In genomic region chr2:11866358-11867335, GRCh38 we compare ENCODE assay signal across 2 cellular contexts.
TF ChIP-seq lines count a peak whose summit lies in the region.

No MANE protein-coding gene starts in this region.

TF ChIP-seq in GM12878, 131 proteins besides CTCF, POLR2A, EP300 and RAD21 (continued from another document and continues in another):
- TF ChIP-seq REST (IDR thresholded peaks at IDR 0.05; ENCODE audit: low read depth, low read length) (no peak), TAF1 (IDR thresholded peaks at IDR 0.05; ENCODE audit: borderline replicate concordance, low read depth, low read length) (peak; percentile 56), MYC (IDR thresholded peaks at IDR 0.05; ENCODE audit: insufficient read depth, insufficient read length, insufficient replicate concordance, low read length, severe bottlenecking) (no peak), RELA (IDR thresholded peaks at IDR 0.05; ENCODE audit: borderline replicate concordance, partially characterized antibody) (peak; percentile 44), JUNB (IDR thresholded peaks at IDR 0.05) (peak; percentile 43), USF2 (IDR thresholded peaks at IDR 0.05; ENCODE audit: borderline replicate concordance, low read depth, low read length) (peak; percentile 15; the same call in 1 of the 2 replicates), POLR2AphosphoS5 (IDR thresholded peaks at IDR 0.05; ENCODE audit: low read length) (peak; percentile 83), GATAD2B (conservative IDR thresholded peaks at IDR 0.05; ENCODE audit: low read depth) (no peak), RAD51 (IDR thresholded peaks at IDR 0.05) (peak; percentile 77), PAX5 (IDR thresholded peaks at IDR 0.05; ENCODE audit: borderline replicate concordance, low read depth, low read length) (no peak), HDAC6 (IDR thresholded peaks at IDR 0.05; ENCODE audit: unreplicated experiment) (no peak), ZNF24 (IDR thresholded peaks at IDR 0.05) (no peak), SUZ12 (IDR thresholded peaks at IDR 0.05; ENCODE audit: unreplicated experiment) (no peak), RCOR1 (conservative IDR thresholded peaks at IDR 0.05; ENCODE audit: low read depth, low read length) (no peak), BHLHE40 (IDR thresholded peaks at IDR 0.05; ENCODE audit: borderline replicate concordance in 1 of 2, low read depth in 2 of 2, low read length in 1 of 2) (peak; percentile 71 to 83), TCF7 (IDR thresholded peaks at IDR 0.05; ENCODE audit: borderline replicate concordance) (peak; percentile 76), YBX1 (IDR thresholded peaks at IDR 0.05) (no peak), SPI1 (IDR thresholded peaks at IDR 0.05; ENCODE audit: borderline replicate concordance, insufficient read depth, low read depth, low read length) (no peak), BCL3 (IDR thresholded peaks at IDR 0.05; ENCODE audit: borderline replicate concordance, insufficient read depth, low read depth, low read length, poor library complexity, severe bottlenecking) (peak; percentile 28), MXI1 (IDR thresholded peaks at IDR 0.05; ENCODE audit: low read depth, low read length) (peak; percentile 81; the same call in 1 of the 2 replicates), RUNX3 (IDR thresholded peaks at IDR 0.05; ENCODE audit: low read length) (peak; percentile 58), POLR2AphosphoS2 (IDR thresholded peaks at IDR 0.05; ENCODE audit: low read depth, low read length) (no peak), CBX3 (IDR thresholded peaks at IDR 0.05; ENCODE audit: borderline replicate concordance, low read depth) (no peak), NBN (IDR thresholded peaks at IDR 0.05) (peak; percentile 25; the same call in 1 of the 2 replicates), CREB1 (IDR thresholded peaks at IDR 0.05; ENCODE audit: low read depth) (no peak)
- TF ChIP-seq, protein P1, sequence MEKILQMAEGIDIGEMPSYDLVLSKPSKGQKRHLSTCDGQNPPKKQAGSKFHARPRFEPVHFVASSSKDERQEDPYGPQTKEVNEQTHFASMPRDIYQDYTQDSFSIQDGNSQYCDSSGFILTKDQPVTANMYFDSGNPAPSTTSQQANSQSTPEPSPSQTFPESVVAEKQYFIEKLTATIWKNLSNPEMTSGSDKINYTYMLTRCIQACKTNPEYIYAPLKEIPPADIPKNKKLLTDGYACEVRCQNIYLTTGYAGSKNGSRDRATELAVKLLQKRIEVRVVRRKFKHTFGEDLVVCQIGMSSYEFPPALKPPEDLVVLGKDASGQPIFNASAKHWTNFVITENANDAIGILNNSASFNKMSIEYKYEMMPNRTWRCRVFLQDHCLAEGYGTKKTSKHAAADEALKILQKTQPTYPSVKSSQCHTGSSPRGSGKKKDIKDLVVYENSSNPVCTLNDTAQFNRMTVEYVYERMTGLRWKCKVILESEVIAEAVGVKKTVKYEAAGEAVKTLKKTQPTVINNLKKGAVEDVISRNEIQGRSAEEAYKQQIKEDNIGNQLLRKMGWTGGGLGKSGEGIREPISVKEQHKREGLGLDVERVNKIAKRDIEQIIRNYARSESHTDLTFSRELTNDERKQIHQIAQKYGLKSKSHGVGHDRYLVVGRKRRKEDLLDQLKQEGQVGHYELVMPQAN (conservative IDR thresholded peaks at IDR 0.05) = no peak; the same call in 1 of the 2 replicates
- TF ChIP-seq, protein P2, sequence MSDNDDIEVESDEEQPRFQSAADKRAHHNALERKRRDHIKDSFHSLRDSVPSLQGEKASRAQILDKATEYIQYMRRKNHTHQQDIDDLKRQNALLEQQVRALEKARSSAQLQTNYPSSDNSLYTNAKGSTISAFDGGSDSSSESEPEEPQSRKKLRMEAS (IDR thresholded peaks at IDR 0.05; ENCODE audit: low read depth, low read length) = peak; percentile 43; the same call in 1 of the 2 replicates

TF ChIP-seq in SK-N-SH treated with all-trans-retinoic acid at 6 μM for 48 hours, 23 proteins besides CTCF, POLR2A, EP300 and RAD21 (continued from another document):
- TF ChIP-seq, protein P3, sequence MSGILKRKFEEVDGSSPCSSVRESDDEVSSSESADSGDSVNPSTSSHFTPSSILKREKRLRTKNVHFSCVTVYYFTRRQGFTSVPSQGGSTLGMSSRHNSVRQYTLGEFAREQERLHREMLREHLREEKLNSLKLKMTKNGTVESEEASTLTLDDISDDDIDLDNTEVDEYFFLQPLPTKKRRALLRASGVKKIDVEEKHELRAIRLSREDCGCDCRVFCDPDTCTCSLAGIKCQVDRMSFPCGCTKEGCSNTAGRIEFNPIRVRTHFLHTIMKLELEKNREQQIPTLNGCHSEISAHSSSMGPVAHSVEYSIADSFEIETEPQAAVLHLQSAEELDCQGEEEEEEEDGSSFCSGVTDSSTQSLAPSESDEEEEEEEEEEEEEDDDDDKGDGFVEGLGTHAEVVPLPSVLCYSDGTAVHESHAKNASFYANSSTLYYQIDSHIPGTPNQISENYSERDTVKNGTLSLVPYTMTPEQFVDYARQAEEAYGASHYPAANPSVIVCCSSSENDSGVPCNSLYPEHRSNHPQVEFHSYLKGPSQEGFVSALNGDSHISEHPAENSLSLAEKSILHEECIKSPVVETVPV (CRISPR knock-in tag; IDR thresholded peaks at IDR 0.05) = no peak
- TF ChIP-seq ZFP3 (CRISPR knock-in tag; IDR thresholded peaks at IDR 0.05) (no peak), OSR1 (CRISPR knock-in tag; IDR thresholded peaks at IDR 0.05) (no peak), ESRRG (CRISPR knock-in tag; IDR thresholded peaks at IDR 0.05) (no peak), ARNTL (CRISPR knock-in tag; IDR thresholded peaks at IDR 0.05; ENCODE audit: borderline replicate concordance, low read depth) (no peak), ISL1 (CRISPR knock-in tag; IDR thresholded peaks at IDR 0.05) (no peak)
- TF ChIP-seq, protein P4, sequence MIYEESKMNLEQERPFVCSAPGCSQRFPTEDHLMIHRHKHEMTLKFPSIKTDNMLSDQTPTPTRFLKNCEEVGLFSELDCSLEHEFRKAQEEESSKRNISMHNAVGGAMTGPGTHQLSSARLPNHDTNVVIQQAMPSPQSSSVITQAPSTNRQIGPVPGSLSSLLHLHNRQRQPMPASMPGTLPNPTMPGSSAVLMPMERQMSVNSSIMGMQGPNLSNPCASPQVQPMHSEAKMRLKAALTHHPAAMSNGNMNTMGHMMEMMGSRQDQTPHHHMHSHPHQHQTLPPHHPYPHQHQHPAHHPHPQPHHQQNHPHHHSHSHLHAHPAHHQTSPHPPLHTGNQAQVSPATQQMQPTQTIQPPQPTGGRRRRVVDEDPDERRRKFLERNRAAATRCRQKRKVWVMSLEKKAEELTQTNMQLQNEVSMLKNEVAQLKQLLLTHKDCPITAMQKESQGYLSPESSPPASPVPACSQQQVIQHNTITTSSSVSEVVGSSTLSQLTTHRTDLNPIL (CRISPR knock-in tag; IDR thresholded peaks at IDR 0.05; ENCODE audit: low read depth) = no peak
- TF ChIP-seq, protein P5, sequence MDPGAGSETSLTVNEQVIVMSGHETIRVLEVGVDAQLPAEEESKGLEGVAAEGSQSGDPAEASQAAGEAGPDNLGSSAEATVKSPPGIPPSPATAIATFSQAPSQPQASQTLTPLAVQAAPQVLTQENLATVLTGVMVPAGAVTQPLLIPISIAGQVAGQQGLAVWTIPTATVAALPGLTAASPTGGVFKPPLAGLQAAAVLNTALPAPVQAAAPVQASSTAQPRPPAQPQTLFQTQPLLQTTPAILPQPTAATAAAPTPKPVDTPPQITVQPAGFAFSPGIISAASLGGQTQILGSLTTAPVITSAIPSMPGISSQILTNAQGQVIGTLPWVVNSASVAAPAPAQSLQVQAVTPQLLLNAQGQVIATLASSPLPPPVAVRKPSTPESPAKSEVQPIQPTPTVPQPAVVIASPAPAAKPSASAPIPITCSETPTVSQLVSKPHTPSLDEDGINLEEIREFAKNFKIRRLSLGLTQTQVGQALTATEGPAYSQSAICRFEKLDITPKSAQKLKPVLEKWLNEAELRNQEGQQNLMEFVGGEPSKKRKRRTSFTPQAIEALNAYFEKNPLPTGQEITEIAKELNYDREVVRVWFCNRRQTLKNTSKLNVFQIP (CRISPR knock-in tag; IDR thresholded peaks at IDR 0.05; ENCODE audit: borderline replicate concordance, low read depth) = no peak
